ENCODE assay signal across 8 cellular contexts in the genomic region with DNA sequence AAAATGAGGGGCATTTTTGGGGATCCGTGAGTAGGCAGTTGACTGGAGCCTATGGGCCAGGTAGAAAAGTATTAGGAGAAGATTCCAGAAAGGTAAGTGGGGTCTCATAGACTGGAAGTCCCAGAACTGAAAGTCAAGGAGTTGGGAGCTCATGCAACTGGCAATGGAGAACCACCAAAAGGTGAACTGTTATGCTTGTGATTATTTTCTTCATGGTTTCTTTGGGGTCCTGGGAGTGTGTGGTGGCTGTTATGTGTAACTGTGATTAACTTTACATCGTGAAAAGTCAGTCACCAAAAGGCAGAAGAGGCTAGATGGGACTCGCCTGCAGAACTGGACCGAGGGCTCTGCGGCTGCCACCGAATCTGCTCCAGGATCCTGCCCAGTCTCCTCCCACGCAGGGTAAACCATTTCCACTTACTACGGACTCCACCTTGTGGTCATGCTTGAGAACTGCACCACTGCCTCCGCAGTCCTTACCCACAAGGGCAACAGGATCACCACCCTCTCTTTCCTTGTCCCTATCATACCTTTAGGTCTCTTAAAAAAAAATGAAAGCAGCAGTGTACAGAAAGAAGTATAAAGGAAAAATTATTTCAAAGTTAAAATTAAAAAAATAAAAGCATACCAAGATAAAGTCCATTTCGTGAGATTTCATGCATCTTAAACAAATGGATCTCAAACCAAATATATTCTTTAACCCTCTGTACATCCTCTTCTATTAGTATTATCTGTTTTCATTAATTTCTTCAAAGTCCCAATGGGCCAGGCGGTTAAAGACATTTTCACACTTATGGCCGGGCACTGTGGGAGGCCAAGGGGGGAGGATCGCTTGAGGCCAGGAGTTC. TPM values are rescaled to one million over a fixed set of nuclear protein-coding genes. Genes with fewer than 3 reads are reported as not detected.
DNase-seq lines count a peak whose midpoint lies in the region; ATAC-seq, FAIRE-seq and TF ChIP-seq lines count a peak whose summit lies in the region.

No MANE protein-coding gene starts in this region.

- no peak overlapping the region for H3K4me3 ChIP-seq in A549
- H3K4me3 ChIP-seq in colonic mucosa = no peak overlapping the region
- no peak overlapping the region for H3K4me3 ChIP-seq in lower leg skin (ENCODE audit: low read depth, poor library complexity, severe bottlenecking)

- peak overlapping the region in 1 of 2 experiments; percentile 59; a peak in 3 of 6 replicates for H3K27ac ChIP-seq in A549
- no peak overlapping the region for H3K27ac ChIP-seq in colonic mucosa

- intact Hi-C loops in colonic mucosa (cut with DNase I) (loop anchor here (5.0 to 10.0 kb wide), 2 partner anchors 53 to 446 kb away; a partner anchor contains a TSS), lower leg skin (cut with DNase I; ENCODE audit: low total_unique reads) (no loop called here)

- H3K9me3 ChIP-seq in A549 (peaks cover 18% of the 10 kb centered on the region; the same call in 2 of the 3 replicates), colonic mucosa (no peaks in the 10 kb centered on the region)

- no peaks in the 10 kb centered on the region for H3K27me3 ChIP-seq in colonic mucosa

- ATAC-seq in A549 (peak; percentile 98 to 99), HG03280 (IDR thresholded peaks at IDR 0.05; ENCODE audit: unreplicated experiment) (peak; percentile 76)

- WGBS in A549 (ENCODE audit: missing lambda C conversion rate) = 21% methylated on average over 13 of the region's 13 CpGs
- WGBS in lower leg skin, 2 donors = 28 to 31% methylated on average over 13 of the region's 13 CpGs

- peak overlapping the region; percentile 60 for H3K4me2 ChIP-seq in A549

- peak; percentile 94 for FAIRE-seq in A549 (lab: Jason Lieb, UNC)
- peak; percentile 90 for FAIRE-seq in GM18507 (lab: Jason Lieb, UNC)

- CTCF ChIA-PET in A549 (lab: Yijun Ruan, JAX) = interaction anchor here (0.6 to 11.2 kb wide), 32 partner anchors 9 to 454 kb away, joined by 3 to 246 read pairs (median 4); a partner anchor contains a TSS

- TF ChIP-seq CTCF in A549 (IDR thresholded peaks at IDR 0.05) (peak; percentile 96), colonic mucosa (IDR thresholded peaks at IDR 0.05) (peak; percentile 94), lower leg skin (IDR thresholded peaks at IDR 0.05) (peak in 2 of 3 donors; percentile 53 to 85)

- H3K4me1 ChIP-seq in A549 (no peaks in the 10 kb centered on the region), colonic mucosa (no peaks in the 10 kb centered on the region)

- POLR2A ChIA-PET in A549 (lab: Yijun Ruan, JAX) = interaction anchor here (1.0 kb wide), 1 partner anchor 123 kb away, joined by 6 read pairs; no protein-coding TSS in a partner anchor

- no peak overlapping the region for H3K9ac ChIP-seq in colonic mucosa (ENCODE audit: low read depth in 2 of 2, low read length in 2 of 2)

- peak; percentile 90 for DNase-seq in A549 (ENCODE audit: low read depth in 1 of 2, low spot score in 1 of 2)
- peak; percentile 69 for DNase-seq in GM18507 (ENCODE audit: extremely low spot score, insufficient read length, low read depth)
- peak; percentile 18 for DNase-seq in NCI-H510A (lab: John Stamatoyannopoulos, UW)
- peak; percentile 66 to 78 for DNase-seq in activated CD4-positive, alpha-beta T cell treated with anti-CD3 and anti-CD28 coated beads for 4 hours
- peak; percentile 90 for DNase-seq in colonic mucosa
- peak; percentile 89 to 96 for DNase-seq in lower leg skin (ENCODE audit: low spot score in 2 of 2)
- DNase-seq in stimulated activated CD4-positive, alpha-beta T cell treated with anti-CD3 and anti-CD28 coated beads, TNF-alpha, amount 100 ng/mL, for 1 hour (ENCODE audit: low read depth in 3 of 3, low spot score in 1 of 3) = peak; percentile 46 to 52 (median 48)

- H3K36me3 ChIP-seq in colonic mucosa = no peaks in the 10 kb centered on the region

- peak; percentile 96 to 98 for TF ChIP-seq RAD21 in A549 (conservative IDR thresholded peaks at IDR 0.05 in 1 of 2, IDR thresholded peaks at IDR 0.05 in 1 of 2)

- no peak for TF ChIP-seq POLR2A in A549 (IDR thresholded peaks at IDR 0.05; ENCODE audit: low read length)
- no peak for TF ChIP-seq POLR2A in lower leg skin (IDR thresholded peaks at IDR 0.05)

- no peak for TF ChIP-seq EP300 in A549 (IDR thresholded peaks at IDR 0.05)

TF ChIP-seq in A549, 52 proteins besides CTCF, POLR2A, EP300 and RAD21:
- peak; percentile 96 for TF ChIP-seq SMC3 (IDR thresholded peaks at IDR 0.05)
- TF ChIP-seq, protein P1, sequence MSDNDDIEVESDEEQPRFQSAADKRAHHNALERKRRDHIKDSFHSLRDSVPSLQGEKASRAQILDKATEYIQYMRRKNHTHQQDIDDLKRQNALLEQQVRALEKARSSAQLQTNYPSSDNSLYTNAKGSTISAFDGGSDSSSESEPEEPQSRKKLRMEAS (IDR thresholded peaks at IDR 0.05) = no peak
- TF ChIP-seq BHLHE40 (IDR thresholded peaks at IDR 0.05; ENCODE audit: low read depth, low read length) = no peak
- TF ChIP-seq HDAC2 (IDR thresholded peaks at IDR 0.05) = no peak

RNA-seq across cellular contexts. Expression of a gene that starts 15.6 kb away (rescaled TPM):
- polyA plus RNA-seq in A549 (2011; rRNA removed) (9.2 and 9.3 TPM in 2 replicates), A549 (2017; fragmentation: RNase III; extraction: RNeasy Plus Mini Kit Qiagen cat#74134 plus additional on column Dnase treatment) (6.3 to 6.9 TPM (median 6.8 TPM) in 3 replicates)
- polyA plus RNA-seq in A549 (2012; cell fraction: cytosol; rRNA removed) = 5.7 and 9.1 TPM in 2 replicates
- polyA plus RNA-seq in A549 (2012; cell fraction: nucleus; rRNA removed) = 10.7 TPM in 2 replicates
- polyA minus RNA-seq in A549 (2011; rRNA and poly(A)+ RNA removed) = 12.6 and 14.2 TPM in 2 replicates
- total RNA-seq in colonic mucosa (1 to 10 TPM; 7.1 to 8.5 TPM), lower leg skin (10 to 100 TPM; 18.5 to 27.5 (median 25.3) TPM)

RNA-seq across cellular contexts. Expression of a gene that starts 51.4 kb away (rescaled TPM):
- polyA plus RNA-seq in A549 (2011; rRNA removed) = 22.9 and 26.4 TPM in 2 replicates
- 7.2 and 7.3 TPM in 2 replicates for polyA plus RNA-seq in A549 (2012; cell fraction: cytosol; rRNA removed)
- polyA plus RNA-seq in A549 (2012; cell fraction: nucleus; rRNA removed) = 16.4 and 20.7 TPM in 2 replicates
- polyA plus RNA-seq in A549 (2017; fragmentation: RNase III; extraction: RNeasy Plus Mini Kit Qiagen cat#74134 plus additional on column Dnase treatment) = 9.1 to 10.4 TPM (median 9.5 TPM) in 3 replicates
- polyA minus RNA-seq in A549 (2011; rRNA and poly(A)+ RNA removed) = 37.4 and 42.1 TPM in 2 replicates
- total RNA-seq in colonic mucosa = 10 to 100 TPM; 13.7 to 32.4 TPM
- 10 to 100 TPM in 3 of 4 donors, 1 to 10 TPM in 1; 8.3 to 31.1 (median 18.0) TPM for total RNA-seq in lower leg skin

Comparison
In these comparisons a context has a peak if more than half of its experiments do, and no peak if none do; other contexts are left out.
1. DNase-seq: peak in every context shown above with its lines; median percentile 92 in lower leg skin; 90 in A549; 90 in colonic mucosa; 72 in activated CD4-positive, alpha-beta T cell treated with anti-CD3 and anti-CD28 coated beads for 4 hours; 69 in GM18507; 48 in stimulated activated CD4-positive, alpha-beta T cell treated with anti-CD3 and anti-CD28 coated beads, TNF-alpha, amount 100 ng/mL, for 1 hour; 18 in NCI-H510A.